ENCODE assay signal across 11 cellular contexts in genomic region chr1:85611390-85611789, GRCh38. TPM values are rescaled to one million over a fixed set of nuclear protein-coding genes. Genes with fewer than 3 reads are reported as not detected.
DNase-seq lines count a peak whose midpoint lies in the region; ATAC-seq and FAIRE-seq lines count a peak whose summit lies in the region.
"Had no signal": no experiment of that assay in that cellular context is flagged by ENCODE, and none has a peak within 500 bp of the region (broad histone marks: within the 10 kb centered on the region; RNA-seq: fewer than 3 reads in every experiment).

No MANE protein-coding gene starts in this region.

- H3K36me3 ChIP-seq in MG63 (no peaks in the 10 kb centered on the region), duodenal mucosa (ENCODE audit: control insufficient read depth in 1 of 2, insufficient read depth in 2 of 2, low read length in 2 of 2) (no peaks in the 10 kb centered on the region)

- no peak for ATAC-seq in HG02885 (IDR thresholded peaks at IDR 0.05; ENCODE audit: poor library complexity, unreplicated experiment)
- no peak for ATAC-seq in HG03097 (IDR thresholded peaks at IDR 0.05; ENCODE audit: low FRiP score, unreplicated experiment)

- no peak overlapping the region for H3K9ac ChIP-seq in duodenal mucosa (ENCODE audit: low read depth in 1 of 2, low read length in 2 of 2)

- H3K4me3 ChIP-seq in MG63 (no peak overlapping the region), duodenal mucosa (ENCODE audit: low read depth in 1 of 2, low read length in 2 of 2) (no peak overlapping the region)

- H3K4me1 ChIP-seq in duodenal mucosa (ENCODE audit: control insufficient read depth in 1 of 2, insufficient read depth in 2 of 2, low read length in 2 of 2), result peaks cover under 1 to 5% of the 10 kb centered on the region in 2 donors

- peak overlapping the region; percentile 4 for H3K27ac ChIP-seq in duodenal mucosa (ENCODE audit: low read depth, low read length)
- H3K27ac ChIP-seq: C4-2B had no signal

- no peaks in the 10 kb centered on the region for H3K9me3 ChIP-seq in MG63
- no peaks in the 10 kb centered on the region for H3K9me3 ChIP-seq in duodenal mucosa (ENCODE audit: control insufficient read depth in 1 of 2, low read length in 2 of 2)

- FAIRE-seq in frontal cortex (lab: Jason Lieb, UNC), result no peak

- no peaks in the 10 kb centered on the region for H3K27me3 ChIP-seq in MG63
- no peaks in the 10 kb centered on the region for H3K27me3 ChIP-seq in duodenal mucosa (ENCODE audit: control insufficient read depth in 1 of 2, insufficient read depth in 2 of 2, low read length in 2 of 2)

- peak; percentile 73 for DNase-seq in AG08395 (ENCODE audit: low spot score)
- peak; percentile 58 for DNase-seq in MG63
- peak; percentile 69 for DNase-seq in non-pigmented ciliary epithelial cell (ENCODE audit: low read depth)
- DNase-seq in effector CD8-positive, alpha-beta T cell (lab: John Stamatoyannopoulos, UW), result no peak
- no peak for DNase-seq in frontal cortex (ENCODE audit: low spot score in 2 of 2)
- DNase-seq: activated B cell treated with CpG ODN at 0.5 μM for 24 hours, immature natural killer cell had no signal

RNA-seq across cellular contexts. Expression of gene CCN1, which starts 30.8 kb away (rescaled TPM):
- 171 and 192 TPM in 2 replicates for total RNA-seq in MG63 (2014; rRNA removed; shearing (Covaris generic); ENCODE audit: low replicate concordance)
- 1.6 TPM for total RNA-seq in frontal cortex
- total RNA-seq: activated B cell treated with CpG ODN at 0.5 μM for 24 hours had no signal

Comparison
In these comparisons a context has a peak if more than half of its experiments do, and no peak if none do; other contexts are left out.
1. DNase-seq: peak in AG08395 (single experiment), MG63 (single experiment) and non-pigmented ciliary epithelial cell (single experiment); none in effector CD8-positive, alpha-beta T cell (single experiment) and frontal cortex (0 of 2).
2. RNA of gene CCN1, which starts 30.8 kb away (total RNA-seq): 171 to 192 TPM in MG63; 1.6 TPM in frontal cortex (single experiment); every median in the first group is over 10 times any median in the second.